26 cellular contexts compared by ENCODE assay signal in the genomic region with DNA sequence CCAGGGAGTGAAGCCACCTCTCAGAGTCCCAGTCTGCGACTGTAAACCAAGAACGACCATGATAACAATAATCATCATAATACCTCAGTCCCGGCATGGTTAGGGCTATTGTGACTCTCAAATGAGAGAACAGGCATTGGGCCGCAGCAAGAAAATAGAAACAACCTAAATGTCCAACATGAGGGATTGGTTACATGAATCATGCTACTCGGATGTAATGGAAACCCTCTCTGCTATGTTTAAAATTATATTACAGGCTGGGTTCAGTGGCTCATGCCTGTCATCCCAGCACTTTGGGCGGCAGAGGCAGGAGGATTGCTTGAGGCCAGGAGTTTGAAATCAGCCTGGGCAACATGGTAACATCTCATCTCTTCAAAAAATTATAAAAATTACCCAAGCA. TPM values are rescaled to one million over a fixed set of nuclear protein-coding genes. Genes with fewer than 3 reads are reported as not detected.
"Had no signal": no experiment of that assay in that cellular context is flagged by ENCODE, and none has a peak within 500 bp of the region (broad histone marks: within the 10 kb centered on the region; RNA-seq: fewer than 3 reads in every experiment).

No MANE protein-coding gene starts in this region.

- H3K27ac ChIP-seq: HL-60, KMS-11, RWPE1 had no signal

- H3K4me3 ChIP-seq: K562 had no signal

- H3K9me3 ChIP-seq: SK-N-SH had no signal

- H3K9ac ChIP-seq: KMS-11, SK-N-SH had no signal

- ATAC-seq: K562, Panc1, PC-3 had no signal

- H3K27ac Mint-ChIP-seq: IgD-negative memory B cell had no signal

- H3K9me3 Mint-ChIP-seq: IgD-negative memory B cell had no signal

- DNase-seq: NCI-H1105, NCI-H1417, NCI-H1436 treated with DMSO at 0.1 percent for 48 hours, NCI-H1694 treated with DMSO at 0.1 percent for 48 hours, NCI-H1930, NCI-H2081, NCI-H2171, NCI-H226, NCI-H446, NCI-H510A, NCI-H524 treated with DMSO at 0.1 percent for 48 hours, NCI-H69, NCI-H774, PC-3, SHP77, SK-N-SH had no signal

- H3K36me3 Mint-ChIP-seq: IgD-negative memory B cell had no signal

RNA-seq across cellular contexts. Expression of a gene that starts 2.8 kb away (rescaled TPM):
- total RNA-seq: K562, LHCN-M2, MCF 10A, OCI-LY7, SK-MEL-5 had no signal
- polyA plus RNA-seq: IgD-negative memory B cell, K562, SK-N-SH had no signal

RNA-seq across cellular contexts. Expression of a gene that starts 21.2 kb away (rescaled TPM):
- total RNA-seq: K562, MCF 10A, OCI-LY7, SK-MEL-5 had no signal
- polyA plus RNA-seq: IgD-negative memory B cell, K562 had no signal

RNA-seq across cellular contexts. Expression of a gene that starts 50.7 kb away (rescaled TPM):
- total RNA-seq: MCF 10A, PC-3, SK-MEL-5 had no signal
